In genomic region chr18:9082763-9083510, GRCh38 we compare ENCODE assay signal across 8 cellular contexts. TPM values are rescaled to one million over a fixed set of nuclear protein-coding genes. Genes with fewer than 3 reads are reported as not detected.
A peak's percentile ranks its signal among the peaks of the same experiment; 100 is the strongest.
DNase-seq lines count a peak whose midpoint lies in the region; ATAC-seq, FAIRE-seq and TF ChIP-seq lines count a peak whose summit lies in the region.
"Had no signal": no experiment of that assay in that cellular context is flagged by ENCODE, and none has a peak within 500 bp of the region (broad histone marks: within the 10 kb centered on the region; RNA-seq: fewer than 3 reads in every experiment).

No MANE protein-coding gene starts in this region.

- H3K79me2 ChIP-seq in mesendoderm (ENCODE audit: control insufficient read depth, insufficient read depth, low read length), result no peaks in the 10 kb centered on the region

- no peak overlapping the region for H2BK15ac ChIP-seq in mesendoderm (replicated peaks; ENCODE audit: low read depth)

- no peak overlapping the region for H3K56ac ChIP-seq in mesendoderm (ENCODE audit: low read length)

- H3K27ac Mint-ChIP-seq in Caco-2 (ENCODE audit: unreplicated experiment), result no peak overlapping the region

- WGBS in pancreas, 2 donors, result 70 to 71% methylated on average over 5 of the region's 5 CpGs
- WGBS in mesendoderm (ENCODE audit: extremely low coverage, insufficient coverage, low lambda C conversion rate), result no CpG with 5 or more reads among the region's 5 CpGs

- H3K4me1 ChIP-seq in pancreas, result no peaks in the 10 kb centered on the region
- H3K4me1 ChIP-seq in mesendoderm (ENCODE audit: control insufficient read depth, low read depth, low read length), result no peaks in the 10 kb centered on the region
- H3K4me1 ChIP-seq in Caco-2, result no peaks in the 10 kb centered on the region

- H2BK120ac ChIP-seq in mesendoderm (ENCODE audit: low read depth, low read length), result no peak overlapping the region

- H3K4me3 ChIP-seq in pancreas (no peak overlapping the region), mesendoderm (ENCODE audit: low read length) (no peak overlapping the region), Caco-2 (ENCODE audit: low read depth, low read length) (no peak overlapping the region)

- TF ChIP-seq CTCF in pancreas (IDR thresholded peaks at IDR 0.05), result no peak
- no peak for TF ChIP-seq CTCF in Caco-2 (IDR thresholded peaks at IDR 0.05; ENCODE audit: insufficient read depth in 1 of 2, low read depth in 1 of 2, low read length in 1 of 2, severe bottlenecking in 1 of 2, unreplicated experiment in 1 of 2)

- H3K79me1 ChIP-seq in mesendoderm (ENCODE audit: low read length), result no peaks in the 10 kb centered on the region

- H2AK5ac ChIP-seq in mesendoderm (ENCODE audit: low read length), result no peak overlapping the region

- H3K4me3 Mint-ChIP-seq in Caco-2 (ENCODE audit: unreplicated experiment), result no peak overlapping the region

- H3K27me3 Mint-ChIP-seq in Caco-2 (ENCODE audit: insufficient read depth, unreplicated experiment), result no peaks in the 10 kb centered on the region

- FAIRE-seq in pancreas (lab: Jason Lieb, UNC), result no peak

- H2BK5ac ChIP-seq in mesendoderm (ENCODE audit: low read length), result no peak overlapping the region

- CTCF ChIA-PET in Caco-2 (lab: Charles Lee), result no interaction called here

- no peak overlapping the region for H3K4ac ChIP-seq in mesendoderm (ENCODE audit: low read depth, low read length)

- intact Hi-C loops in pancreas (cut with DNase I) (no loop called here), Caco-2 (cut with micrococcal nuclease; ENCODE audit: unreplicated experiment) (no loop called here)

- H3K9me3 ChIP-seq in pancreas (no peaks in the 10 kb centered on the region), Caco-2 (no peaks in the 10 kb centered on the region)

- H3K36me3 ChIP-seq in pancreas (no peaks in the 10 kb centered on the region), mesendoderm (ENCODE audit: control insufficient read depth, insufficient read depth, low read length) (no peaks in the 10 kb centered on the region), Caco-2 (ENCODE audit: control insufficient read depth, insufficient read depth, low read length) (no peaks in the 10 kb centered on the region)

- H3K27ac ChIP-seq in pancreas, result peak overlapping the region in 1 of 4 donors; percentile 18
- no peak overlapping the region for H3K27ac ChIP-seq in mesendoderm (ENCODE audit: low read depth, low read length)

- H3K4me2 ChIP-seq in mesendoderm (ENCODE audit: low read length), result no peak overlapping the region

- peak; percentile 46 to 49 for DNase-seq in activated CD4-positive, alpha-beta T cell treated with anti-CD3 and anti-CD28 coated beads, Interleukin-2, amount 50 U/mL, for 4 hours
- DNase-seq in pancreas, result no peak
- no peak for DNase-seq in mesendoderm
- DNase-seq in OCI-M2 (lab: John Stamatoyannopoulos, UW; ENCODE audit: unreplicated experiment), result no peak
- DNase-seq in Caco-2, result no peak

- no peaks in the 10 kb centered on the region for H3K27me3 ChIP-seq in pancreas
- H3K27me3 ChIP-seq in mesendoderm (ENCODE audit: insufficient read depth, low read length, poor library complexity), result no peaks in the 10 kb centered on the region
- H3K27me3 ChIP-seq in Caco-2 (replicated peaks; ENCODE audit: control insufficient read depth, insufficient read depth, low read length), result no peaks in the 10 kb centered on the region

- H3K36me3 Mint-ChIP-seq in Caco-2 (ENCODE audit: insufficient read depth, unreplicated experiment), result no peaks in the 10 kb centered on the region

- H3K9ac ChIP-seq in mesendoderm (ENCODE audit: low read length), result no peak overlapping the region

- H4K5ac ChIP-seq in mesendoderm (ENCODE audit: low read length), result no peak overlapping the region

- H3K23ac ChIP-seq in mesendoderm (ENCODE audit: low read length), result no peak overlapping the region

- POLR2A ChIA-PET in Caco-2 (lab: Charles Lee), result no interaction called here

- ATAC-seq in GM19395 (IDR thresholded peaks at IDR 0.05; ENCODE audit: unreplicated experiment) (peak; percentile 87), HG03060 (IDR thresholded peaks at IDR 0.05; ENCODE audit: low read depth, unreplicated experiment) (peak; percentile 83), pancreas (peak in 3 of 4 donors; percentile 29 to 77 (median 70))
- ATAC-seq: Panc1 had no signal

- no peak overlapping the region for H3K18ac ChIP-seq in mesendoderm (ENCODE audit: low read length)

- H3K9me3 Mint-ChIP-seq in Caco-2 (ENCODE audit: unreplicated experiment), result no peaks in the 10 kb centered on the region

- no peak overlapping the region for H4K8ac ChIP-seq in mesendoderm (ENCODE audit: low read depth, low read length)

- no peaks in the 10 kb centered on the region for H3K4me1 Mint-ChIP-seq in Caco-2 (ENCODE audit: low read depth, unreplicated experiment)

- no TSS peak for BruUV-seq in Caco-2 (replicated peaks; lab: Mats Ljungman, UMichigan)

RNA-seq across cellular contexts. Expression of gene NDUFV2, which starts 19.6 kb away (rescaled TPM):
- total RNA-seq in pancreas, result 10 to 100 TPM; 48.1 to 64.1 (median 60.7) TPM
- 100 to 1,000 TPM; 101 to 115 TPM for polyA plus RNA-seq in pancreas
- 248 TPM for polyA plus RNA-seq in mesendoderm (2013, experiment 1 of 2)
- 246 TPM for polyA plus RNA-seq in mesendoderm (2013, experiment 2 of 2)
- 211 and 220 TPM in 2 replicates for total RNA-seq in Caco-2 (2022)

RNA-seq across cellular contexts. Expression of gene ANKRD12, which starts 53.6 kb away (rescaled TPM):
- 10 to 100 TPM; 23.1 to 51.7 (median 29.8) TPM for total RNA-seq in pancreas
- polyA plus RNA-seq in pancreas, result 10 to 100 TPM; 14.5 to 20.0 TPM
- polyA plus RNA-seq in mesendoderm (2013, experiment 1 of 2), result 29.0 TPM
- 27.7 TPM for polyA plus RNA-seq in mesendoderm (2013, experiment 2 of 2)
- 33.2 and 36.5 TPM in 2 replicates for total RNA-seq in Caco-2 (2022)

Comparison
In these comparisons a context has a peak if more than half of its experiments do, and no peak if none do; other contexts are left out.
1. DNase-seq: peak in activated CD4-positive, alpha-beta T cell treated with anti-CD3 and anti-CD28 coated beads, Interleukin-2, amount 50 U/mL, for 4 hours (2 of 2); none in pancreas (0 of 6), mesendoderm (single experiment), OCI-M2 (single experiment) and Caco-2 (0 of 2).
2. Peak in every context shown above with its lines, with median percentiles within 50 percentile points of each other: ATAC-seq.